In genomic region chr5:173581408-173582197, GRCh38 we compare ENCODE assay signal across 8 cellular contexts. TPM values are rescaled to one million over a fixed set of nuclear protein-coding genes. Genes with fewer than 3 reads are reported as not detected.
DNase-seq lines count a peak whose midpoint lies in the region; ATAC-seq and TF ChIP-seq lines count a peak whose summit lies in the region.

No MANE protein-coding gene starts in this region.

- no peak overlapping the region for H3K27ac Mint-ChIP-seq in activated naive CD8-positive, alpha-beta T cell treated with anti-CD3 and anti-CD28 coated beads for 36 hours
- no peak overlapping the region for H3K27ac Mint-ChIP-seq in immature natural killer cell

- peaks cover 7% of the 10 kb centered on the region for H3K27me3 Mint-ChIP-seq in activated naive CD8-positive, alpha-beta T cell treated with anti-CD3 and anti-CD28 coated beads for 36 hours
- peaks cover 0 to 3% (median 2%) of the 10 kb centered on the region in 3 donors for H3K27me3 Mint-ChIP-seq in immature natural killer cell (ENCODE audit: low read depth in 3 of 3)

- no peaks in the 10 kb centered on the region for H3K4me1 Mint-ChIP-seq in activated naive CD8-positive, alpha-beta T cell treated with anti-CD3 and anti-CD28 coated beads for 36 hours
- H3K4me1 Mint-ChIP-seq in immature natural killer cell: no peaks in the 10 kb centered on the region

- peak; percentile 55 for DNase-seq in Right ventricle myocardium superior
- no peak for DNase-seq in Right ventricle myocardium inferior (ENCODE audit: missing footprints)
- peak; percentile 53 for DNase-seq in activated naive CD8-positive, alpha-beta T cell treated with anti-CD3 and anti-CD28 coated beads for 36 hours
- DNase-seq in immature natural killer cell: peak; percentile 7 to 19 (median 9)
- DNase-seq in stimulated activated CD8-positive, alpha-beta memory T cell treated with anti-CD3 and anti-CD28 coated beads, Interleukin-4, amount 100 ng/mL, for 24 hours (ENCODE audit: low read depth): peak; percentile 15
- no peak for DNase-seq in cerebellar nuclear complex (lab: John Stamatoyannopoulos, UW)

- H3K79me2 ChIP-seq in OCI-LY1 (ENCODE audit: insufficient read depth, low read length): no peaks in the 10 kb centered on the region

- H3K4me3 ChIP-seq in OCI-LY1 (ENCODE audit: low read depth, low read length, poor library complexity, severe bottlenecking): no peak overlapping the region

- 0 out of 2 replicates have a peak, but pooled peaks cover 5% of the 10 kb centered on the region for H3K9me3 ChIP-seq in OCI-LY1 (ENCODE audit: low read length)

- intact Hi-C loops in Right ventricle myocardium superior (cut with DNase I) (no loop called here), Right ventricle myocardium inferior (cut with DNase I) (no loop called here)

- peaks cover 14% of the 10 kb centered on the region for H3K36me3 Mint-ChIP-seq in activated naive CD8-positive, alpha-beta T cell treated with anti-CD3 and anti-CD28 coated beads for 36 hours
- H3K36me3 Mint-ChIP-seq in immature natural killer cell: peaks cover 2 to 8% (median 4%) of the 10 kb centered on the region in 3 donors

- peak; percentile 55 for ATAC-seq in Right ventricle myocardium superior (ENCODE audit: poor library complexity)
- ATAC-seq in Right ventricle myocardium inferior: no peak
- no peak for ATAC-seq in HG02970 (IDR thresholded peaks at IDR 0.05; ENCODE audit: low FRiP score, unreplicated experiment)

- H3K4me3 Mint-ChIP-seq in activated naive CD8-positive, alpha-beta T cell treated with anti-CD3 and anti-CD28 coated beads for 36 hours: no peak overlapping the region
- no peak overlapping the region for H3K4me3 Mint-ChIP-seq in immature natural killer cell

- H3K9me2 ChIP-seq in OCI-LY1 (ENCODE audit: low read depth, low read length): no peaks in the 10 kb centered on the region

- no peaks in the 10 kb centered on the region for H3F3A ChIP-seq in OCI-LY1 (ENCODE audit: insufficient read depth, low read length)

- H3K9ac ChIP-seq in OCI-LY1 (ENCODE audit: low read length): no peak overlapping the region

- no peaks in the 10 kb centered on the region for H3K4me1 ChIP-seq in OCI-LY1 (ENCODE audit: insufficient read depth, low read length, severe bottlenecking)

- no peaks in the 10 kb centered on the region for H4K20me1 ChIP-seq in OCI-LY1 (ENCODE audit: insufficient read depth, low read length)

- no peak overlapping the region for H3K27ac ChIP-seq in OCI-LY1 (ENCODE audit: low read depth, low read length, poor library complexity, severe bottlenecking)

- H2AFZ ChIP-seq in OCI-LY1 (ENCODE audit: low read length): no peak overlapping the region

- TF ChIP-seq CTCF in OCI-LY1 (IDR thresholded peaks at IDR 0.05; ENCODE audit: low read length): peak; percentile 94

- no peaks in the 10 kb centered on the region; the same call in 1 of the 2 replicates for H3K27me3 ChIP-seq in OCI-LY1 (ENCODE audit: insufficient read depth, low read length)

- no peak overlapping the region for H3K4me2 ChIP-seq in OCI-LY1 (ENCODE audit: low read length)

- no peaks in the 10 kb centered on the region for H3K36me3 ChIP-seq in OCI-LY1 (ENCODE audit: insufficient read depth, low read length)

- peaks cover 13% of the 10 kb centered on the region for H3K9me3 Mint-ChIP-seq in activated naive CD8-positive, alpha-beta T cell treated with anti-CD3 and anti-CD28 coated beads for 36 hours
- H3K9me3 Mint-ChIP-seq in immature natural killer cell: peaks cover 3 to 20% (median 12%) of the 10 kb centered on the region in 6 donors

RNA-seq across cellular contexts. Expression of gene BOD1, which starts 34.8 kb away (rescaled TPM):
- total RNA-seq in Right ventricle myocardium superior: 47.0 TPM
- total RNA-seq in Right ventricle myocardium inferior: 46.4 TPM
- 10 to 100 TPM; 23.7 to 25.8 TPM for total RNA-seq in activated naive CD8-positive, alpha-beta T cell treated with anti-CD3 and anti-CD28 coated beads for 36 hours
- 10 to 100 TPM in 1 of 3 donors, 1 to 10 TPM in 2; 4.0 to 12.1 (median 7.3) TPM for polyA plus RNA-seq in immature natural killer cell

Comparison
In these comparisons a context has a peak if more than half of its experiments do, and no peak if none do; other contexts are left out.
1. DNase-seq: peak in Right ventricle myocardium superior (single experiment), activated naive CD8-positive, alpha-beta T cell treated with anti-CD3 and anti-CD28 coated beads for 36 hours (single experiment), immature natural killer cell (3 of 3) and stimulated activated CD8-positive, alpha-beta memory T cell treated with anti-CD3 and anti-CD28 coated beads, Interleukin-4, amount 100 ng/mL, for 24 hours (single experiment); none in Right ventricle myocardium inferior (single experiment) and cerebellar nuclear complex (0 of 2).